ENCODE assay signal across 17 cellular contexts in genomic region chr3:186653984-186654383, GRCh38. TPM values are rescaled to one million over a fixed set of nuclear protein-coding genes. Genes with fewer than 3 reads are reported as not detected.
DNase-seq lines count a peak whose midpoint lies in the region; ATAC-seq and TF ChIP-seq lines count a peak whose summit lies in the region.
"Had no signal": no experiment of that assay in that cellular context is flagged by ENCODE, and none has a peak within 500 bp of the region (broad histone marks: within the 10 kb centered on the region; RNA-seq: fewer than 3 reads in every experiment).

No MANE protein-coding gene starts in this region.

- 0 out of 2 replicates have a peak overlapping the region, but pooled peaks have one; percentile 23 for H3K4me2 ChIP-seq in HCT116 (ENCODE audit: low read length)
- H3K4me2 ChIP-seq: KMS-11 had no signal

- in situ Hi-C loops in gastrocnemius medialis (cut with MboI; ENCODE audit: low sequenced_read_pairs in 4 of 4): no loop called here

- H3K9me3 ChIP-seq in BE2C: no peaks in the 10 kb centered on the region
- H3K9me3 ChIP-seq in HCT116 (ENCODE audit: control insufficient read depth in 1 of 2, insufficient read depth in 1 of 2, low read depth in 1 of 2, low read length in 2 of 2): no peaks in the 10 kb centered on the region
- H3K9me3 ChIP-seq in gastrocnemius medialis: no peaks in the 10 kb centered on the region
- H3K9me3 ChIP-seq: BLaER1 had no signal

- POLR2A ChIA-PET in HCT116 (lab: Charles Lee): no interaction called here

- peak overlapping the region; percentile 16 for H2AFZ ChIP-seq in HCT116 (ENCODE audit: low read depth, low read length, poor library complexity, severe bottlenecking)

- H3K36me3 ChIP-seq in BE2C: no peaks in the 10 kb centered on the region
- H3K36me3 ChIP-seq in HCT116 (ENCODE audit: control insufficient read depth in 1 of 2, insufficient read depth in 2 of 2, low read length in 2 of 2): no peaks in the 10 kb centered on the region
- H3K36me3 ChIP-seq in gastrocnemius medialis: no peaks in the 10 kb centered on the region
- H3K36me3 ChIP-seq: BLaER1 had no signal

- no peak overlapping the region for H3K9ac ChIP-seq in HCT116 (ENCODE audit: low read length)
- H3K9ac ChIP-seq: BLaER1, KMS-11 had no signal

- TF ChIP-seq POLR2A in HCT116 (IDR thresholded peaks at IDR 0.05; ENCODE audit: borderline replicate concordance, extremely low read depth, insufficient read depth, insufficient read length) (no peak), gastrocnemius medialis (IDR thresholded peaks at IDR 0.05) (no peak)

- ATAC-seq in HCT116 (peak; percentile 100), GM21825 (IDR thresholded peaks at IDR 0.05; ENCODE audit: unreplicated experiment) (no peak), gastrocnemius medialis (no peak)
- ATAC-seq: activated CD4-positive, CD25-positive, alpha-beta regulatory T cell treated with anti-CD3 and anti-CD28 coated beads, Interleukin-2, amount 50 U/mL, for 24 hours; stimulated activated effector memory CD8-positive, alpha-beta T cell treated with anti-CD3 and anti-CD28 coated beads, Interleukin-12 subunit alpha, Interleukin-12 subunit beta, amount 100 ng/mL, for 72 hours had no signal

- no peaks in the 10 kb centered on the region for H3K9me2 ChIP-seq in HCT116 (ENCODE audit: insufficient read depth)

- RAD21 ChIA-PET in HCT116 (lab: Charles Lee; ENCODE audit: low non-redundant PET in 1 of 2, low total read pairs in 2 of 2, uncharacterized antibody in 2 of 2, unreplicated experiment in 2 of 2): no interaction called here

- no peaks in the 10 kb centered on the region for H4K20me1 ChIP-seq in HCT116 (ENCODE audit: insufficient read depth)
- H4K20me1 ChIP-seq: BLaER1 had no signal

- no peak for TF ChIP-seq RAD21 in HCT116 (IDR thresholded peaks at IDR 0.05; ENCODE audit: low read depth)

- intact Hi-C loops in HCT116 (cut with micrococcal nuclease): no loop called here
- intact Hi-C loops in gastrocnemius medialis (cut with DNase I; ENCODE audit: low total_unique reads): no loop called here

- no peak overlapping the region for H3K27ac ChIP-seq in HCT116 (ENCODE audit: low read depth, low read length)
- H3K27ac ChIP-seq in gastrocnemius medialis: no peak overlapping the region
- H3K27ac ChIP-seq: BLaER1, KMS-11 had no signal

- H3K4me3 ChIP-seq in BE2C (ENCODE audit: low read depth, low read length) (no peak overlapping the region), HCT116 (replicated peaks in 1 of 2; ENCODE audit: low read depth in 1 of 2, low read length in 2 of 2) (no peak overlapping the region), gastrocnemius medialis (no peak overlapping the region)
- H3K4me3 ChIP-seq: BLaER1 had no signal

- TF ChIP-seq CTCF in BE2C (IDR thresholded peaks at IDR 0.05; ENCODE audit: low read depth, low read length) (peak; percentile 12), HCT116 (IDR thresholded peaks at IDR 0.05 in 2 of 3, conservative IDR thresholded peaks at IDR 0.05 in 1 of 3; ENCODE audit: borderline replicate concordance in 1 of 3, insufficient read depth in 1 of 3, low read depth in 2 of 3, low read length in 2 of 3) (peak in 2 of 3 experiments; percentile 45 to 49; a peak in 4 of 6 replicates), gastrocnemius medialis (IDR thresholded peaks at IDR 0.05 in 4 of 5, conservative IDR thresholded peaks at IDR 0.05 in 1 of 5) (no peak)

- H3K79me2 ChIP-seq in HCT116 (ENCODE audit: insufficient read depth, low read length): no peaks in the 10 kb centered on the region

- H3K27me3 ChIP-seq in BE2C: peaks cover 5% of the 10 kb centered on the region
- no peaks in the 10 kb centered on the region for H3K27me3 ChIP-seq in HCT116 (ENCODE audit: insufficient read depth, low read length)
- no peaks in the 10 kb centered on the region for H3K27me3 ChIP-seq in gastrocnemius medialis
- H3K27me3 ChIP-seq: BLaER1 had no signal

- CTCF ChIA-PET in HCT116 (lab: Charles Lee): interaction anchor here (1.2 kb wide), 1 partner anchor 37 kb away, joined by 7 read pairs; no protein-coding TSS in a partner anchor

- peaks cover 17% of the 10 kb centered on the region for H3K4me1 ChIP-seq in BE2C
- peaks cover 0 to 7% of the 10 kb centered on the region in 2 experiments; a peak in 2 of 4 replicates for H3K4me1 ChIP-seq in HCT116 (ENCODE audit: control insufficient read depth in 1 of 2, insufficient read depth in 2 of 2, low read length in 2 of 2)
- H3K4me1 ChIP-seq in gastrocnemius medialis: no peaks in the 10 kb centered on the region

- no TSS peak for BruUV-seq in HCT116 (replicated peaks; lab: Mats Ljungman, UMichigan)

- peak; percentile 39 for DNase-seq in BE2C
- DNase-seq in HCT116 (ENCODE audit: low read depth, low spot score): peak; percentile 13
- DNase-seq in SW480 (ENCODE audit: low spot score): peak; percentile 51
- peak; percentile 63 for DNase-seq in left kidney (ENCODE audit: low read depth, low spot score)
- no peak for DNase-seq in GF-D8 (lab: John Stamatoyannopoulos, UW)
- DNase-seq in glomerular visceral epithelial cell (ENCODE audit: extremely low spot score): no peak
- DNase-seq in gastrocnemius medialis: no peak
- DNase-seq: activated T-cell treated with anti-CD3 and anti-CD28 coated beads, Interleukin-2, amount 50 U/mL, for 1 hour; effector CD8-positive, alpha-beta T cell; SIG-M5; stimulated activated CD4-positive, alpha-beta T cell treated with anti-CD3 and anti-CD28 coated beads, Interleukin-1b, Interleukin-23, amount 100 ng/mL, for 48 hours had no signal

TF ChIP-seq in HCT116, 20 proteins besides CTCF, POLR2A, EP300 and RAD21:
- no peak for TF ChIP-seq EGR1 (IDR thresholded peaks at IDR 0.05; ENCODE audit: low read depth)
- TF ChIP-seq REST (IDR thresholded peaks at IDR 0.05; ENCODE audit: low read depth): no peak
- no peak for TF ChIP-seq SP1 (IDR thresholded peaks at IDR 0.05; ENCODE audit: low read depth)
- TF ChIP-seq YY1 (IDR thresholded peaks at IDR 0.05; ENCODE audit: extremely low read depth, insufficient replicate concordance, low read depth, low read length): no peak
- no peak for TF ChIP-seq ZNF274 (IDR thresholded peaks at IDR 0.05; ENCODE audit: low read depth, low read length)
- TF ChIP-seq CEBPB (IDR thresholded peaks at IDR 0.05; ENCODE audit: low read depth): no peak
- TF ChIP-seq FOSL1 (IDR thresholded peaks at IDR 0.05; ENCODE audit: low read depth): no peak
- no peak for TF ChIP-seq JUND (IDR thresholded peaks at IDR 0.05)
- TF ChIP-seq POLR2AphosphoS5 (IDR thresholded peaks at IDR 0.05; ENCODE audit: low read depth, low read length): no peak
- no peak for TF ChIP-seq MAX (IDR thresholded peaks at IDR 0.05)
- no peak for TF ChIP-seq TCF7L2 (IDR thresholded peaks at IDR 0.05; ENCODE audit: borderline replicate concordance, extremely low read depth, insufficient read depth, insufficient read length)
- TF ChIP-seq ATF3 (IDR thresholded peaks at IDR 0.05): no peak
- no peak for TF ChIP-seq CBX3 (IDR thresholded peaks at IDR 0.05; ENCODE audit: low read depth)
- TF ChIP-seq SRF (IDR thresholded peaks at IDR 0.05; ENCODE audit: low read depth): no peak
- no peak for TF ChIP-seq EZH2phosphoT487 (IDR thresholded peaks at IDR 0.05; ENCODE audit: borderline replicate concordance)
- TF ChIP-seq SIN3A (IDR thresholded peaks at IDR 0.05; ENCODE audit: low read depth): no peak

RNA-seq across cellular contexts. Expression of gene HRG, which starts 11.8 kb away (rescaled TPM):
- polyA plus RNA-seq in BE2C (2012; ENCODE audit: insufficient read depth, insufficient read length, low read depth): not detected
- total RNA-seq in HCT116 (2021; ENCODE audit: unreplicated experiment) (0.42 TPM), gastrocnemius medialis (1 to 10 TPM in 1 of 4 donors, under 1 TPM in 1, not detected in 2; 0.46 to 1.1 TPM)
- 0.41 and 0.66 TPM in 2 replicates for polyA plus RNA-seq in HCT116 (2012)
- total RNA-seq: posterior vena cava had no signal

RNA-seq across cellular contexts. Expression of gene FETUB, which starts 13.8 kb away (rescaled TPM):
- polyA plus RNA-seq in BE2C (2012; ENCODE audit: insufficient read depth, insufficient read length, low read depth): not detected
- total RNA-seq in HCT116 (2021; ENCODE audit: unreplicated experiment) (not detected), gastrocnemius medialis (not detected)
- polyA plus RNA-seq in HCT116 (2012): not detected in 2 replicates

RNA-seq across cellular contexts. Expression of gene AHSG, which starts 41.1 kb away (rescaled TPM):
- polyA plus RNA-seq in BE2C (2012; ENCODE audit: insufficient read depth, insufficient read length, low read depth): not detected
- total RNA-seq in HCT116 (2021; ENCODE audit: unreplicated experiment) (1.6 TPM), gastrocnemius medialis (1 to 10 TPM in 2 of 4 donors, not detected in 2; 1.1 to 3.6 TPM)
- 0.21 and 0.34 TPM in 2 replicates for polyA plus RNA-seq in HCT116 (2012)
- total RNA-seq: posterior vena cava had no signal

Comparison
In these comparisons a context has a peak if more than half of its experiments do, and no peak if none do; other contexts are left out.
1. DNase-seq: peak in BE2C (single experiment), HCT116 (single experiment), SW480 (single experiment) and left kidney (single experiment); none in GF-D8 (single experiment), glomerular visceral epithelial cell (single experiment) and gastrocnemius medialis (0 of 2).
2. CTCF ChIP-seq: peak in BE2C (single experiment) and HCT116 (2 of 3); none in gastrocnemius medialis (0 of 5).